Comparison of ENCODE assay signal across 2 cellular contexts in the genomic region with DNA sequence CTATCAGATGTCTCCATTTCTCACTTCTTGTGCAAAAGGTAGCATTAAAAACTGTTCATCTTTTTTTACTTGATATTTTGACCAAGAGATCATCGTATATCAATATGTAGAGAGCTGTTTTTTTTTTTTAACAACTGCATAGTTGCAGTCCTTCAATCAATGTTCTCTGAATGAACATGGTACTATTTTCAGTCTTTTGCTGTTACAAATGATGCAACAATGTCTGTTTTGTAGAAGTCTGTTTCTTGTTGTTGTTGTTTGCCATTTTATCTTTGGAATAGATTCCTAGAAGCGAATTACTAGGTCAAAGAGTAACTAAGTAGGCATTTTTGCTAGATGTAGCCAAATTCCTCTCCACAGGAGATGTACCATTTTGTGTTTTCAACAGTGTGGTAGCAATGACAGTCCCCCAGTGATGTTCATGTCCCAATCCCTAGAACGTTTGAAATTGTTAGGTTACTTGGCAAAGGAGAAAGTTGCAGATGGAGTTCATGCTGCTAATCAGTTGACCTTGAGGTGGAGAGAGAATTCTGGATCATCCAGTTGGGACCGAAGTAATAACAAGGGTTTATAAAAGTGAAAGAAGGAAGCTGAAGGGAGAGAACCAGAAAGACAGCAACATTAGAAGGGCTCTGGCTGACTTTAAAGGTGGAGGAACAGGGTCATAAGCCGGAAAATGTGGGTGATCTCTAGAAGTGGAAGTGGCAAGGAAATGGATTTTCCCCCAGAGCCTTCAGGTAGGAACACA.
TF ChIP-seq lines count a peak whose summit lies in the region.

No MANE protein-coding gene starts in this region.

TF ChIP-seq in GM23338, 12 proteins besides CTCF, POLR2A, EP300 and RAD21 (continued from another document):
- TF ChIP-seq, protein P1, sequence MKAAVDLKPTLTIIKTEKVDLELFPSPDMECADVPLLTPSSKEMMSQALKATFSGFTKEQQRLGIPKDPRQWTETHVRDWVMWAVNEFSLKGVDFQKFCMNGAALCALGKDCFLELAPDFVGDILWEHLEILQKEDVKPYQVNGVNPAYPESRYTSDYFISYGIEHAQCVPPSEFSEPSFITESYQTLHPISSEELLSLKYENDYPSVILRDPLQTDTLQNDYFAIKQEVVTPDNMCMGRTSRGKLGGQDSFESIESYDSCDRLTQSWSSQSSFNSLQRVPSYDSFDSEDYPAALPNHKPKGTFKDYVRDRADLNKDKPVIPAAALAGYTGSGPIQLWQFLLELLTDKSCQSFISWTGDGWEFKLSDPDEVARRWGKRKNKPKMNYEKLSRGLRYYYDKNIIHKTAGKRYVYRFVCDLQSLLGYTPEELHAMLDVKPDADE (IDR thresholded peaks at IDR 0.05) = no peak
- no peak for TF ChIP-seq POLR2AphosphoS5 (IDR thresholded peaks at IDR 0.05; ENCODE audit: low read depth)
- TF ChIP-seq, protein P2, sequence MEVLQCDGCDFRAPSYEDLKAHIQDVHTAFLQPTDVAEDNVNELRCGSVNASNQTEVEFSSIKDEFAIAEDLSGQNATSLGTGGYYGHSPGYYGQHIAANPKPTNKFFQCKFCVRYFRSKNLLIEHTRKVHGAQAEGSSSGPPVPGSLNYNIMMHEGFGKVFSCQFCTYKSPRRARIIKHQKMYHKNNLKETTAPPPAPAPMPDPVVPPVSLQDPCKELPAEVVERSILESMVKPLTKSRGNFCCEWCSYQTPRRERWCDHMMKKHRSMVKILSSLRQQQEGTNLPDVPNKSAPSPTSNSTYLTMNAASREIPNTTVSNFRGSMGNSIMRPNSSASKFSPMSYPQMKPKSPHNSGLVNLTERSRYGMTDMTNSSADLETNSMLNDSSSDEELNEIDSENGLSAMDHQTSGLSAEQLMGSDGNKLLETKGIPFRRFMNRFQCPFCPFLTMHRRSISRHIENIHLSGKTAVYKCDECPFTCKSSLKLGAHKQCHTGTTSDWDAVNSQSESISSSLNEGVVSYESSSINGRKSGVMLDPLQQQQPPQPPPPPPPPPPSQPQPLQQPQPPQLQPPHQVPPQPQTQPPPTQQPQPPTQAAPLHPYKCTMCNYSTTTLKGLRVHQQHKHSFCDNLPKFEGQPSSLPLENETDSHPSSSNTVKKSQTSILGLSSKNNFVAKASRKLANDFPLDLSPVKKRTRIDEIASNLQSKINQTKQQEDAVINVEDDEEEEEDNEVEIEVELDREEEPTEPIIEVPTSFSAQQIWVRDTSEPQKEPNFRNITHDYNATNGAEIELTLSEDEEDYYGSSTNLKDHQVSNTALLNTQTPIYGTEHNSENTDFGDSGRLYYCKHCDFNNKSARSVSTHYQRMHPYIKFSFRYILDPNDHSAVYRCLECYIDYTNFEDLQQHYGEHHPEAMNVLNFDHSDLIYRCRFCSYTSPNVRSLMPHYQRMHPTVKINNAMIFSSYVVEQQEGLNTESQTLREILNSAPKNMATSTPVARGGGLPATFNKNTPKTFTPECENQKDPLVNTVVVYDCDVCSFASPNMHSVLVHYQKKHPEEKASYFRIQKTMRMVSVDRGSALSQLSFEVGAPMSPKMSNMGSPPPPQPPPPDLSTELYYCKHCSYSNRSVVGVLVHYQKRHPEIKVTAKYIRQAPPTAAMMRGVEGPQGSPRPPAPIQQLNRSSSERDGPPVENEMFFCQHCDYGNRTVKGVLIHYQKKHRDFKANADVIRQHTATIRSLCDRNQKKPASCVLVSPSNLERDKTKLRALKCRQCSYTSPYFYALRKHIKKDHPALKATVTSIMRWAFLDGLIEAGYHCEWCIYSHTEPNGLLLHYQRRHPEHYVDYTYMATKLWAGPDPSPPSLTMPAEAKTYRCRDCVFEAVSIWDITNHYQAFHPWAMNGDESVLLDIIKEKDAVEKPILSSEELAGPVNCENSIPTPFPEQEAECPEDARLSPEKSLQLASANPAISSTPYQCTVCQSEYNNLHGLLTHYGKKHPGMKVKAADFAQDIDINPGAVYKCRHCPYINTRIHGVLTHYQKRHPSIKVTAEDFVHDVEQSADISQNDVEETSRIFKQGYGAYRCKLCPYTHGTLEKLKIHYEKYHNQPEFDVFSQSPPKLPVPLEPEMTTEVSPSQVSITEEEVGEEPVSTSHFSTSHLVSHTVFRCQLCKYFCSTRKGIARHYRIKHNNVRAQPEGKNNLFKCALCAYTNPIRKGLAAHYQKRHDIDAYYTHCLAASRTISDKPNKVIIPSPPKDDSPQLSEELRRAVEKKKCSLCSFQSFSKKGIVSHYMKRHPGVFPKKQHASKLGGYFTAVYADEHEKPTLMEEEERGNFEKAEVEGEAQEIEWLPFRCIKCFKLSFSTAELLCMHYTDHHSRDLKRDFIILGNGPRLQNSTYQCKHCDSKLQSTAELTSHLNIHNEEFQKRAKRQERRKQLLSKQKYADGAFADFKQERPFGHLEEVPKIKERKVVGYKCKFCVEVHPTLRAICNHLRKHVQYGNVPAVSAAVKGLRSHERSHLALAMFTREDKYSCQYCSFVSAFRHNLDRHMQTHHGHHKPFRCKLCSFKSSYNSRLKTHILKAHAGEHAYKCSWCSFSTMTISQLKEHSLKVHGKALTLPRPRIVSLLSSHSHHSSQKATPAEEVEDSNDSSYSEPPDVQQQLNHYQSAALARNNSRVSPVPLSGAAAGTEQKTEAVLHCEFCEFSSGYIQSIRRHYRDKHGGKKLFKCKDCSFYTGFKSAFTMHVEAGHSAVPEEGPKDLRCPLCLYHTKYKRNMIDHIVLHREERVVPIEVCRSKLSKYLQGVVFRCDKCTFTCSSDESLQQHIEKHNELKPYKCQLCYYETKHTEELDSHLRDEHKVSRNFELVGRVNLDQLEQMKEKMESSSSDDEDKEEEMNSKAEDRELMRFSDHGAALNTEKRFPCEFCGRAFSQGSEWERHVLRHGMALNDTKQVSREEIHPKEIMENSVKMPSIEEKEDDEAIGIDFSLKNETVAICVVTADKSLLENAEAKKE (CRISPR knock-in tag; IDR thresholded peaks at IDR 0.05) = no peak

TF ChIP-seq in WTC11, 78 proteins besides CTCF, POLR2A, EP300 and RAD21 (continued from another document):
- no peak for TF ChIP-seq PRRX2 (CRISPR knock-in tag; IDR thresholded peaks at IDR 0.05)
- no peak for TF ChIP-seq NFATC4 (CRISPR knock-in tag; IDR thresholded peaks at IDR 0.05)
- TF ChIP-seq, protein P3, sequence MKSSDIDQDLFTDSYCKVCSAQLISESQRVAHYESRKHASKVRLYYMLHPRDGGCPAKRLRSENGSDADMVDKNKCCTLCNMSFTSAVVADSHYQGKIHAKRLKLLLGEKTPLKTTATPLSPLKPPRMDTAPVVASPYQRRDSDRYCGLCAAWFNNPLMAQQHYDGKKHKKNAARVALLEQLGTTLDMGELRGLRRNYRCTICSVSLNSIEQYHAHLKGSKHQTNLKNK (CRISPR knock-in tag; IDR thresholded peaks at IDR 0.05) = no peak
- TF ChIP-seq, protein P4, sequence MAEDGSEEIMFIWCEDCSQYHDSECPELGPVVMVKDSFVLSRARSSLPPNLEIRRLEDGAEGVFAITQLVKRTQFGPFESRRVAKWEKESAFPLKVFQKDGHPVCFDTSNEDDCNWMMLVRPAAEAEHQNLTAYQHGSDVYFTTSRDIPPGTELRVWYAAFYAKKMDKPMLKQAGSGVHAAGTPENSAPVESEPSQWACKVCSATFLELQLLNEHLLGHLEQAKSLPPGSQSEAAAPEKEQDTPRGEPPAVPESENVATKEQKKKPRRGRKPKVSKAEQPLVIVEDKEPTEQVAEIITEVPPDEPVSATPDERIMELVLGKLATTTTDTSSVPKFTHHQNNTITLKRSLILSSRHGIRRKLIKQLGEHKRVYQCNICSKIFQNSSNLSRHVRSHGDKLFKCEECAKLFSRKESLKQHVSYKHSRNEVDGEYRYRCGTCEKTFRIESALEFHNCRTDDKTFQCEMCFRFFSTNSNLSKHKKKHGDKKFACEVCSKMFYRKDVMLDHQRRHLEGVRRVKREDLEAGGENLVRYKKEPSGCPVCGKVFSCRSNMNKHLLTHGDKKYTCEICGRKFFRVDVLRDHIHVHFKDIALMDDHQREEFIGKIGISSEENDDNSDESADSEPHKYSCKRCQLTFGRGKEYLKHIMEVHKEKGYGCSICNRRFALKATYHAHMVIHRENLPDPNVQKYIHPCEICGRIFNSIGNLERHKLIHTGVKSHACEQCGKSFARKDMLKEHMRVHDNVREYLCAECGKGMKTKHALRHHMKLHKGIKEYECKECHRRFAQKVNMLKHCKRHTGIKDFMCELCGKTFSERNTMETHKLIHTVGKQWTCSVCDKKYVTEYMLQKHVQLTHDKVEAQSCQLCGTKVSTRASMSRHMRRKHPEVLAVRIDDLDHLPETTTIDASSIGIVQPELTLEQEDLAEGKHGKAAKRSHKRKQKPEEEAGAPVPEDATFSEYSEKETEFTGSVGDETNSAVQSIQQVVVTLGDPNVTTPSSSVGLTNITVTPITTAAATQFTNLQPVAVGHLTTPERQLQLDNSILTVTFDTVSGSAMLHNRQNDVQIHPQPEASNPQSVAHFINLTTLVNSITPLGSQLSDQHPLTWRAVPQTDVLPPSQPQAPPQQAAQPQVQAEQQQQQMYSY (CRISPR knock-in tag; IDR thresholded peaks at IDR 0.05) = no peak
- TF ChIP-seq, protein P5, sequence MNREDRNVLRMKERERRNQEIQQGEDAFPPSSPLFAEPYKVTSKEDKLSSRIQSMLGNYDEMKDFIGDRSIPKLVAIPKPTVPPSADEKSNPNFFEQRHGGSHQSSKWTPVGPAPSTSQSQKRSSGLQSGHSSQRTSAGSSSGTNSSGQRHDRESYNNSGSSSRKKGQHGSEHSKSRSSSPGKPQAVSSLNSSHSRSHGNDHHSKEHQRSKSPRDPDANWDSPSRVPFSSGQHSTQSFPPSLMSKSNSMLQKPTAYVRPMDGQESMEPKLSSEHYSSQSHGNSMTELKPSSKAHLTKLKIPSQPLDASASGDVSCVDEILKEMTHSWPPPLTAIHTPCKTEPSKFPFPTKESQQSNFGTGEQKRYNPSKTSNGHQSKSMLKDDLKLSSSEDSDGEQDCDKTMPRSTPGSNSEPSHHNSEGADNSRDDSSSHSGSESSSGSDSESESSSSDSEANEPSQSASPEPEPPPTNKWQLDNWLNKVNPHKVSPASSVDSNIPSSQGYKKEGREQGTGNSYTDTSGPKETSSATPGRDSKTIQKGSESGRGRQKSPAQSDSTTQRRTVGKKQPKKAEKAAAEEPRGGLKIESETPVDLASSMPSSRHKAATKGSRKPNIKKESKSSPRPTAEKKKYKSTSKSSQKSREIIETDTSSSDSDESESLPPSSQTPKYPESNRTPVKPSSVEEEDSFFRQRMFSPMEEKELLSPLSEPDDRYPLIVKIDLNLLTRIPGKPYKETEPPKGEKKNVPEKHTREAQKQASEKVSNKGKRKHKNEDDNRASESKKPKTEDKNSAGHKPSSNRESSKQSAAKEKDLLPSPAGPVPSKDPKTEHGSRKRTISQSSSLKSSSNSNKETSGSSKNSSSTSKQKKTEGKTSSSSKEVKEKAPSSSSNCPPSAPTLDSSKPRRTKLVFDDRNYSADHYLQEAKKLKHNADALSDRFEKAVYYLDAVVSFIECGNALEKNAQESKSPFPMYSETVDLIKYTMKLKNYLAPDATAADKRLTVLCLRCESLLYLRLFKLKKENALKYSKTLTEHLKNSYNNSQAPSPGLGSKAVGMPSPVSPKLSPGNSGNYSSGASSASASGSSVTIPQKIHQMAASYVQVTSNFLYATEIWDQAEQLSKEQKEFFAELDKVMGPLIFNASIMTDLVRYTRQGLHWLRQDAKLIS (CRISPR knock-in tag; IDR thresholded peaks at IDR 0.05; ENCODE audit: borderline replicate concordance) = no peak
- no peak for TF ChIP-seq JUN (CRISPR knock-in tag; IDR thresholded peaks at IDR 0.05)
- TF ChIP-seq, protein P6, sequence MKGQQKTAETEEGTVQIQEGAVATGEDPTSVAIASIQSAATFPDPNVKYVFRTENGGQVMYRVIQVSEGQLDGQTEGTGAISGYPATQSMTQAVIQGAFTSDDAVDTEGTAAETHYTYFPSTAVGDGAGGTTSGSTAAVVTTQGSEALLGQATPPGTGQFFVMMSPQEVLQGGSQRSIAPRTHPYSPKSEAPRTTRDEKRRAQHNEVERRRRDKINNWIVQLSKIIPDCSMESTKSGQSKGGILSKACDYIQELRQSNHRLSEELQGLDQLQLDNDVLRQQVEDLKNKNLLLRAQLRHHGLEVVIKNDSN (CRISPR knock-in tag; IDR thresholded peaks at IDR 0.05) = no peak
- TF ChIP-seq ATF1 (CRISPR knock-in tag; IDR thresholded peaks at IDR 0.05) = no peak
- no peak for TF ChIP-seq SMAD4 (CRISPR knock-in tag; IDR thresholded peaks at IDR 0.05)
- TF ChIP-seq, protein P7, sequence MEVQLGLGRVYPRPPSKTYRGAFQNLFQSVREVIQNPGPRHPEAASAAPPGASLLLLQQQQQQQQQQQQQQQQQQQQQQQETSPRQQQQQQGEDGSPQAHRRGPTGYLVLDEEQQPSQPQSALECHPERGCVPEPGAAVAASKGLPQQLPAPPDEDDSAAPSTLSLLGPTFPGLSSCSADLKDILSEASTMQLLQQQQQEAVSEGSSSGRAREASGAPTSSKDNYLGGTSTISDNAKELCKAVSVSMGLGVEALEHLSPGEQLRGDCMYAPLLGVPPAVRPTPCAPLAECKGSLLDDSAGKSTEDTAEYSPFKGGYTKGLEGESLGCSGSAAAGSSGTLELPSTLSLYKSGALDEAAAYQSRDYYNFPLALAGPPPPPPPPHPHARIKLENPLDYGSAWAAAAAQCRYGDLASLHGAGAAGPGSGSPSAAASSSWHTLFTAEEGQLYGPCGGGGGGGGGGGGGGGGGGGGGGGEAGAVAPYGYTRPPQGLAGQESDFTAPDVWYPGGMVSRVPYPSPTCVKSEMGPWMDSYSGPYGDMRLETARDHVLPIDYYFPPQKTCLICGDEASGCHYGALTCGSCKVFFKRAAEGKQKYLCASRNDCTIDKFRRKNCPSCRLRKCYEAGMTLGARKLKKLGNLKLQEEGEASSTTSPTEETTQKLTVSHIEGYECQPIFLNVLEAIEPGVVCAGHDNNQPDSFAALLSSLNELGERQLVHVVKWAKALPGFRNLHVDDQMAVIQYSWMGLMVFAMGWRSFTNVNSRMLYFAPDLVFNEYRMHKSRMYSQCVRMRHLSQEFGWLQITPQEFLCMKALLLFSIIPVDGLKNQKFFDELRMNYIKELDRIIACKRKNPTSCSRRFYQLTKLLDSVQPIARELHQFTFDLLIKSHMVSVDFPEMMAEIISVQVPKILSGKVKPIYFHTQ (CRISPR knock-in tag; IDR thresholded peaks at IDR 0.05) = no peak
- TF ChIP-seq FOXK1 (CRISPR knock-in tag; IDR thresholded peaks at IDR 0.05) = no peak
- TF ChIP-seq, protein P8, sequence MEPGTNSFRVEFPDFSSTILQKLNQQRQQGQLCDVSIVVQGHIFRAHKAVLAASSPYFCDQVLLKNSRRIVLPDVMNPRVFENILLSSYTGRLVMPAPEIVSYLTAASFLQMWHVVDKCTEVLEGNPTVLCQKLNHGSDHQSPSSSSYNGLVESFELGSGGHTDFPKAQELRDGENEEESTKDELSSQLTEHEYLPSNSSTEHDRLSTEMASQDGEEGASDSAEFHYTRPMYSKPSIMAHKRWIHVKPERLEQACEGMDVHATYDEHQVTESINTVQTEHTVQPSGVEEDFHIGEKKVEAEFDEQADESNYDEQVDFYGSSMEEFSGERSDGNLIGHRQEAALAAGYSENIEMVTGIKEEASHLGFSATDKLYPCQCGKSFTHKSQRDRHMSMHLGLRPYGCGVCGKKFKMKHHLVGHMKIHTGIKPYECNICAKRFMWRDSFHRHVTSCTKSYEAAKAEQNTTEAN (CRISPR knock-in tag; IDR thresholded peaks at IDR 0.05) = no peak
- TF ChIP-seq ZBTB21 (CRISPR knock-in tag; IDR thresholded peaks at IDR 0.05; ENCODE audit: borderline replicate concordance) = no peak
- TF ChIP-seq ZNF232 (CRISPR knock-in tag; IDR thresholded peaks at IDR 0.05) = no peak
- no peak for TF ChIP-seq ZNF423 (CRISPR knock-in tag; IDR thresholded peaks at IDR 0.05)
TF ChIP-seq in WTC11: peak in this region for 0.
